Comparison of ENCODE assay signal across 1 cellular context in the genomic region with DNA sequence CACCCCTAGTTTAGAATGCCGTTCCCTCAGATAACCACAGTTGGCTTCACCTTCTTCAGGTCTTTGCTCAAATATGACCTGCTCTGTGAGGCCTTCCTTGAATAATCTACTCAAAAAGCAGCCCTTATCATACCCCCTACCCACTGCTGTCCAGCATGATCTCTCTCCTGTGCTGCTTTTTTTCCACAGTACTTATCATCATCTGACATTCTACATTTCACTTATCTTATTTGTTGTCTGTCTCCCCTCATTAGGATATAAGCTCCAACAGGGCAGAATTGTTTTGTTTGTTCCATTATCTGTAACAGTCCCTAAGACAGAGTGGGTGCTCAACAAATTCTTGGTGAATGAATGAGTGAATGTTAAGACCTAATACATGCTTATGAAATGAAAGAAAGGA.
A peak's percentile ranks its signal among the peaks of the same experiment; 100 is the strongest.
TF ChIP-seq lines count a peak whose summit lies in the region.

No MANE protein-coding gene starts in this region.

TF ChIP-seq in K562, 482 proteins besides CTCF, POLR2A, EP300 and RAD21 (continued from another document and continues in another):
- no peak for TF ChIP-seq SMAD4 (CRISPR knock-in tag; conservative IDR thresholded peaks at IDR 0.05)
- TF ChIP-seq FOXJ3 (CRISPR knock-in tag; IDR thresholded peaks at IDR 0.05) = no peak
- no peak; the same call in 1 of the 2 replicates for TF ChIP-seq ESRRA (IDR thresholded peaks at IDR 0.05; ENCODE audit: borderline replicate concordance, low read depth)
- TF ChIP-seq TCFL5 (CRISPR knock-in tag; conservative IDR thresholded peaks at IDR 0.05) = no peak
- TF ChIP-seq POLR3A (IDR thresholded peaks at IDR 0.05; ENCODE audit: borderline replicate concordance, extremely low read depth, insufficient read depth, insufficient read length) = no peak
- TF ChIP-seq, protein P1, sequence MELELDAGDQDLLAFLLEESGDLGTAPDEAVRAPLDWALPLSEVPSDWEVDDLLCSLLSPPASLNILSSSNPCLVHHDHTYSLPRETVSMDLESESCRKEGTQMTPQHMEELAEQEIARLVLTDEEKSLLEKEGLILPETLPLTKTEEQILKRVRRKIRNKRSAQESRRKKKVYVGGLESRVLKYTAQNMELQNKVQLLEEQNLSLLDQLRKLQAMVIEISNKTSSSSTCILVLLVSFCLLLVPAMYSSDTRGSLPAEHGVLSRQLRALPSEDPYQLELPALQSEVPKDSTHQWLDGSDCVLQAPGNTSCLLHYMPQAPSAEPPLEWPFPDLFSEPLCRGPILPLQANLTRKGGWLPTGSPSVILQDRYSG (tag; conservative IDR thresholded peaks at IDR 0.05; ENCODE audit: low read depth) = no peak
- no peak for TF ChIP-seq ZSCAN32 (CRISPR knock-in tag; IDR thresholded peaks at IDR 0.05)
- no peak for TF ChIP-seq E4F1 (CRISPR knock-in tag; IDR thresholded peaks at IDR 0.05; ENCODE audit: borderline replicate concordance)
- TF ChIP-seq, protein P2, sequence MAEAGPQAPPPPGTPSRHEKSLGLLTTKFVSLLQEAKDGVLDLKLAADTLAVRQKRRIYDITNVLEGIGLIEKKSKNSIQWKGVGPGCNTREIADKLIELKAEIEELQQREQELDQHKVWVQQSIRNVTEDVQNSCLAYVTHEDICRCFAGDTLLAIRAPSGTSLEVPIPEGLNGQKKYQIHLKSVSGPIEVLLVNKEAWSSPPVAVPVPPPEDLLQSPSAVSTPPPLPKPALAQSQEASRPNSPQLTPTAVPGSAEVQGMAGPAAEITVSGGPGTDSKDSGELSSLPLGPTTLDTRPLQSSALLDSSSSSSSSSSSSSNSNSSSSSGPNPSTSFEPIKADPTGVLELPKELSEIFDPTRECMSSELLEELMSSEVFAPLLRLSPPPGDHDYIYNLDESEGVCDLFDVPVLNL (CRISPR knock-in tag; IDR thresholded peaks at IDR 0.05; ENCODE audit: low read depth) = no peak
- TF ChIP-seq MAFF (IDR thresholded peaks at IDR 0.05; ENCODE audit: low read length) = no peak
- no peak for TF ChIP-seq TGIF2 (CRISPR knock-in tag; IDR thresholded peaks at IDR 0.05)
- TF ChIP-seq BMI1 (IDR thresholded peaks at IDR 0.05; ENCODE audit: low read length) = no peak
- TF ChIP-seq, protein P3, sequence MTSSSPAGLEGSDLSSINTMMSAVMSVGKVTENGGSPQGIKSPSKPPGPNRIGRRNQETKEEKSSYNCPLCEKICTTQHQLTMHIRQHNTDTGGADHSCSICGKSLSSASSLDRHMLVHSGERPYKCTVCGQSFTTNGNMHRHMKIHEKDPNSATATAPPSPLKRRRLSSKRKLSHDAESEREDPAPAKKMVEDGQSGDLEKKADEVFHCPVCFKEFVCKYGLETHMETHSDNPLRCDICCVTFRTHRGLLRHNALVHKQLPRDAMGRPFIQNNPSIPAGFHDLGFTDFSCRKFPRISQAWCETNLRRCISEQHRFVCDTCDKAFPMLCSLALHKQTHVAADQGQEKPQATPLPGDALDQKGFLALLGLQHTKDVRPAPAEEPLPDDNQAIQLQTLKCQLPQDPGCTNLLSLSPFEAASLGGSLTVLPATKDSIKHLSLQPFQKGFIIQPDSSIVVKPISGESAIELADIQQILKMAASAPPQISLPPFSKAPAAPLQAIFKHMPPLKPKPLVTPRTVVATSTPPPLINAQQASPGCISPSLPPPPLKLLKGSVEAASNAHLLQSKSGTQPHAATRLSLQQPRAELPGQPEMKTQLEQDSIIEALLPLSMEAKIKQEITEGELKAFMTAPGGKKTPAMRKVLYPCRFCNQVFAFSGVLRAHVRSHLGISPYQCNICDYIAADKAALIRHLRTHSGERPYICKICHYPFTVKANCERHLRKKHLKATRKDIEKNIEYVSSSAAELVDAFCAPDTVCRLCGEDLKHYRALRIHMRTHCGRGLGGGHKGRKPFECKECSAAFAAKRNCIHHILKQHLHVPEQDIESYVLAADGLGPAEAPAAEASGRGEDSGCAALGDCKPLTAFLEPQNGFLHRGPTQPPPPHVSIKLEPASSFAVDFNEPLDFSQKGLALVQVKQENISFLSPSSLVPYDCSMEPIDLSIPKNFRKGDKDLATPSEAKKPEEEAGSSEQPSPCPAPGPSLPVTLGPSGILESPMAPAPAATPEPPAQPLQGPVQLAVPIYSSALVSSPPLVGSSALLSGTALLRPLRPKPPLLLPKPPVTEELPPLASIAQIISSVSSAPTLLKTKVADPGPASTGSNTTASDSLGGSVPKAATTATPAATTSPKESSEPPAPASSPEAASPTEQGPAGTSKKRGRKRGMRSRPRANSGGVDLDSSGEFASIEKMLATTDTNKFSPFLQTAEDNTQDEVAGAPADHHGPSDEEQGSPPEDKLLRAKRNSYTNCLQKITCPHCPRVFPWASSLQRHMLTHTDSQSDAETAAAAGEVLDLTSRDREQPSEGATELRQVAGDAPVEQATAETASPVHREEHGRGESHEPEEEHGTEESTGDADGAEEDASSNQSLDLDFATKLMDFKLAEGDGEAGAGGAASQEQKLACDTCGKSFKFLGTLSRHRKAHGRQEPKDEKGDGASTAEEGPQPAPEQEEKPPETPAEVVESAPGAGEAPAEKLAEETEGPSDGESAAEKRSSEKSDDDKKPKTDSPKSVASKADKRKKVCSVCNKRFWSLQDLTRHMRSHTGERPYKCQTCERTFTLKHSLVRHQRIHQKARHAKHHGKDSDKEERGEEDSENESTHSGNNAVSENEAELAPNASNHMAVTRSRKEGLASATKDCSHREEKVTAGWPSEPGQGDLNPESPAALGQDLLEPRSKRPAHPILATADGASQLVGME (CRISPR knock-in tag; IDR thresholded peaks at IDR 0.05) = no peak
- TF ChIP-seq MLX (CRISPR knock-in tag; conservative IDR thresholded peaks at IDR 0.05) = no peak
- no peak for TF ChIP-seq ZNF140 (CRISPR knock-in tag; IDR thresholded peaks at IDR 0.05)
- TF ChIP-seq ZNF263 (CRISPR knock-in tag; IDR thresholded peaks at IDR 0.05; ENCODE audit: borderline replicate concordance) = no peak
- no peak for TF ChIP-seq SP1 (CRISPR knock-in tag; IDR thresholded peaks at IDR 0.05)
- peak; percentile 58; the same call in 1 of the 2 replicates for TF ChIP-seq TRIM28 (IDR thresholded peaks at IDR 0.05)
- TF ChIP-seq, protein P4, sequence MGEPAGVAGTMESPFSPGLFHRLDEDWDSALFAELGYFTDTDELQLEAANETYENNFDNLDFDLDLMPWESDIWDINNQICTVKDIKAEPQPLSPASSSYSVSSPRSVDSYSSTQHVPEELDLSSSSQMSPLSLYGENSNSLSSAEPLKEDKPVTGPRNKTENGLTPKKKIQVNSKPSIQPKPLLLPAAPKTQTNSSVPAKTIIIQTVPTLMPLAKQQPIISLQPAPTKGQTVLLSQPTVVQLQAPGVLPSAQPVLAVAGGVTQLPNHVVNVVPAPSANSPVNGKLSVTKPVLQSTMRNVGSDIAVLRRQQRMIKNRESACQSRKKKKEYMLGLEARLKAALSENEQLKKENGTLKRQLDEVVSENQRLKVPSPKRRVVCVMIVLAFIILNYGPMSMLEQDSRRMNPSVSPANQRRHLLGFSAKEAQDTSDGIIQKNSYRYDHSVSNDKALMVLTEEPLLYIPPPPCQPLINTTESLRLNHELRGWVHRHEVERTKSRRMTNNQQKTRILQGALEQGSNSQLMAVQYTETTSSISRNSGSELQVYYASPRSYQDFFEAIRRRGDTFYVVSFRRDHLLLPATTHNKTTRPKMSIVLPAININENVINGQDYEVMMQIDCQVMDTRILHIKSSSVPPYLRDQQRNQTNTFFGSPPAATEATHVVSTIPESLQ (CRISPR knock-in tag; IDR thresholded peaks at IDR 0.05) = no peak
- TF ChIP-seq, protein P5, sequence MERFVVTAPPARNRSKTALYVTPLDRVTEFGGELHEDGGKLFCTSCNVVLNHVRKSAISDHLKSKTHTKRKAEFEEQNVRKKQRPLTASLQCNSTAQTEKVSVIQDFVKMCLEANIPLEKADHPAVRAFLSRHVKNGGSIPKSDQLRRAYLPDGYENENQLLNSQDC (CRISPR knock-in tag; IDR thresholded peaks at IDR 0.05) = no peak
- TF ChIP-seq MTA3 (IDR thresholded peaks at IDR 0.05; ENCODE audit: borderline replicate concordance) = 0 out of 2 replicates have a peak, but pooled peaks have one; percentile 49
- TF ChIP-seq POLR2H (tag; IDR thresholded peaks at IDR 0.05; ENCODE audit: low read depth) = no peak
- TF ChIP-seq SRSF1 (IDR thresholded peaks at IDR 0.05; ENCODE audit: low read depth, low read length) = no peak
- TF ChIP-seq DLX4 (CRISPR knock-in tag; IDR thresholded peaks at IDR 0.05) = no peak
- TF ChIP-seq JUND (IDR thresholded peaks at IDR 0.05; ENCODE audit: borderline replicate concordance, low read depth, low read length) = peak; percentile 56; the same call in 1 of the 2 replicates
- no peak for TF ChIP-seq JUND (tag; IDR thresholded peaks at IDR 0.05; ENCODE audit: borderline replicate concordance, low read depth, low read length)
- peak; percentile 65 for TF ChIP-seq STAT5A (IDR thresholded peaks at IDR 0.05; ENCODE audit: borderline replicate concordance, low read length)
- no peak for TF ChIP-seq WHSC1 (IDR thresholded peaks at IDR 0.05; ENCODE audit: low read length)
- TF ChIP-seq SIRT6 (IDR thresholded peaks at IDR 0.05; ENCODE audit: low read depth, low read length) = no peak
- TF ChIP-seq FOS (IDR thresholded peaks at IDR 0.05; ENCODE audit: extremely low read depth, insufficient read length) = no peak
- TF ChIP-seq ERF (CRISPR knock-in tag; IDR thresholded peaks at IDR 0.05) = no peak
- no peak for TF ChIP-seq MEF2A (IDR thresholded peaks at IDR 0.05; ENCODE audit: control insufficient read depth, low read depth, low read length)
- TF ChIP-seq FOXK1 (CRISPR knock-in tag; IDR thresholded peaks at IDR 0.05; ENCODE audit: borderline replicate concordance) = no peak
- no peak for TF ChIP-seq ZBTB17 (CRISPR knock-in tag; IDR thresholded peaks at IDR 0.05)
- peak; percentile 57; the same call in 1 of the 2 replicates for TF ChIP-seq SMARCE1 (IDR thresholded peaks at IDR 0.05)
- no peak for TF ChIP-seq TAF9B (IDR thresholded peaks at IDR 0.05; ENCODE audit: partially characterized antibody)
- TF ChIP-seq ZNF57 (CRISPR knock-in tag; IDR thresholded peaks at IDR 0.05) = no peak
- peak; percentile 55; the same call in 1 of the 2 replicates for TF ChIP-seq POLR2AphosphoS5 (IDR thresholded peaks at IDR 0.05; ENCODE audit: control insufficient read depth, insufficient read depth, low read depth, low read length)
- TF ChIP-seq PREB (CRISPR knock-in tag; IDR thresholded peaks at IDR 0.05) = no peak
- TF ChIP-seq, protein P6, sequence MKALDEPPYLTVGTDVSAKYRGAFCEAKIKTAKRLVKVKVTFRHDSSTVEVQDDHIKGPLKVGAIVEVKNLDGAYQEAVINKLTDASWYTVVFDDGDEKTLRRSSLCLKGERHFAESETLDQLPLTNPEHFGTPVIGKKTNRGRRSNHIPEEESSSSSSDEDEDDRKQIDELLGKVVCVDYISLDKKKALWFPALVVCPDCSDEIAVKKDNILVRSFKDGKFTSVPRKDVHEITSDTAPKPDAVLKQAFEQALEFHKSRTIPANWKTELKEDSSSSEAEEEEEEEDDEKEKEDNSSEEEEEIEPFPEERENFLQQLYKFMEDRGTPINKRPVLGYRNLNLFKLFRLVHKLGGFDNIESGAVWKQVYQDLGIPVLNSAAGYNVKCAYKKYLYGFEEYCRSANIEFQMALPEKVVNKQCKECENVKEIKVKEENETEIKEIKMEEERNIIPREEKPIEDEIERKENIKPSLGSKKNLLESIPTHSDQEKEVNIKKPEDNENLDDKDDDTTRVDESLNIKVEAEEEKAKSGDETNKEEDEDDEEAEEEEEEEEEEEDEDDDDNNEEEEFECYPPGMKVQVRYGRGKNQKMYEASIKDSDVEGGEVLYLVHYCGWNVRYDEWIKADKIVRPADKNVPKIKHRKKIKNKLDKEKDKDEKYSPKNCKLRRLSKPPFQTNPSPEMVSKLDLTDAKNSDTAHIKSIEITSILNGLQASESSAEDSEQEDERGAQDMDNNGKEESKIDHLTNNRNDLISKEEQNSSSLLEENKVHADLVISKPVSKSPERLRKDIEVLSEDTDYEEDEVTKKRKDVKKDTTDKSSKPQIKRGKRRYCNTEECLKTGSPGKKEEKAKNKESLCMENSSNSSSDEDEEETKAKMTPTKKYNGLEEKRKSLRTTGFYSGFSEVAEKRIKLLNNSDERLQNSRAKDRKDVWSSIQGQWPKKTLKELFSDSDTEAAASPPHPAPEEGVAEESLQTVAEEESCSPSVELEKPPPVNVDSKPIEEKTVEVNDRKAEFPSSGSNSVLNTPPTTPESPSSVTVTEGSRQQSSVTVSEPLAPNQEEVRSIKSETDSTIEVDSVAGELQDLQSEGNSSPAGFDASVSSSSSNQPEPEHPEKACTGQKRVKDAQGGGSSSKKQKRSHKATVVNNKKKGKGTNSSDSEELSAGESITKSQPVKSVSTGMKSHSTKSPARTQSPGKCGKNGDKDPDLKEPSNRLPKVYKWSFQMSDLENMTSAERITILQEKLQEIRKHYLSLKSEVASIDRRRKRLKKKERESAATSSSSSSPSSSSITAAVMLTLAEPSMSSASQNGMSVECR (CRISPR knock-in tag; IDR thresholded peaks at IDR 0.05) = no peak
- TF ChIP-seq ZNF143 (CRISPR knock-in tag; IDR thresholded peaks at IDR 0.05) = no peak
- no peak for TF ChIP-seq PTTG1 (tag; IDR thresholded peaks at IDR 0.05; ENCODE audit: low read depth)
- peak; percentile 59; the same call in 1 of the 2 replicates for TF ChIP-seq KLF16 (IDR thresholded peaks at IDR 0.05)
